In the genomic region with DNA sequence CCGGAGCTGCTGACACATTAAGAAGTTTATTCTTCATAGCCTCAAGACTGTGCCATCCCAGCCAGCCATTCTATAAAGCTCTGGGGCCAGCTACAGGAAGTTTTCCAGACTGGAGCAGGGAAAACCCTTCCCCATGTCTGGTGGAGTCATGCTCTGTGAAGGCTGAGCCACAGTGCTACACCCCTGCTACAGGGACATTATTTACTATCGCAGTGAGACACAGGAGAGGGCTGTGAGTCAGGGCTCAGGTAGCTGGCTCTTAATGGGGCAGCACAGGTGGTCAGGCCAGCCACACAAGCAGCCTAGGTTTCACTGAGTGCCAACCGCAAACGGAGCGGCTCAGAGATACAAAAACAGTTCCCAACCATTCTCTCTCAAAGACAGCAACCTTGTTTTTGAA, we compare ENCODE assay signal across 12 cellular contexts. TPM values are rescaled to one million over a fixed set of nuclear protein-coding genes. Genes with fewer than 3 reads are reported as not detected.
DNase-seq lines count a peak whose midpoint lies in the region; ATAC-seq, FAIRE-seq and TF ChIP-seq lines count a peak whose summit lies in the region.
"Had no signal": no experiment of that assay in that cellular context is flagged by ENCODE, and none has a peak within 500 bp of the region (broad histone marks: within the 10 kb centered on the region; RNA-seq: fewer than 3 reads in every experiment).

No MANE protein-coding gene starts in this region.

- intact Hi-C loops in left lung (cut with DNase I): no loop called here
- intact Hi-C loops in uterus (cut with DNase I; ENCODE audit: low total_unique reads): no loop called here
- intact Hi-C loops in heart right ventricle (cut with DNase I): no loop called here

- ATAC-seq in A549: peak; percentile 95 to 99
- ATAC-seq in left lung: peak; percentile 98
- ATAC-seq in heart right ventricle: no peak

- DNase-seq in A549 (ENCODE audit: low read depth in 1 of 2, low spot score in 1 of 2): peak; percentile 57 to 76
- peak; percentile 82 for DNase-seq in HK-2 (ENCODE audit: unreplicated experiment)
- peak; percentile 79 for DNase-seq in astrocyte of the spinal cord (ENCODE audit: low read depth, low spot score)
- DNase-seq in left lung: peak in 1 of 2 donors; percentile 67
- no peak for DNase-seq in activated naive CD4-positive, alpha-beta T cell (lab: John Stamatoyannopoulos, UW)
- no peak for DNase-seq in uterus
- DNase-seq in activated CD8-positive, alpha-beta memory T cell treated with anti-CD3 and anti-CD28 coated beads for 24 hours: no peak
- no peak for DNase-seq in heart right ventricle
- DNase-seq: activated CD4-positive, CD25-positive, alpha-beta regulatory T cell treated with anti-CD3 and anti-CD28 coated beads, Interleukin-2, amount 50 U/mL, for 72 hours; activated naive CD8-positive, alpha-beta T cell treated with anti-CD3 and anti-CD28 coated beads, Interleukin-2, amount 10 ng/mL, durations not matched to agents 7 days and 5 days; BE2C; small intestine had no signal

- TF ChIP-seq CTCF in A549 (IDR thresholded peaks at IDR 0.05) (no peak), astrocyte of the spinal cord (IDR thresholded peaks at IDR 0.05; ENCODE audit: low read depth, low read length) (no peak), left lung (IDR thresholded peaks at IDR 0.05) (no peak), uterus (IDR thresholded peaks at IDR 0.05) (no peak), heart right ventricle (IDR thresholded peaks at IDR 0.05) (no peak)

- TF ChIP-seq RAD21 in A549 (conservative IDR thresholded peaks at IDR 0.05 in 1 of 2, IDR thresholded peaks at IDR 0.05 in 1 of 2): no peak

- in situ Hi-C loops in astrocyte of the spinal cord (cut with HindIII; ENCODE audit: low sequenced_read_pairs): no loop called here

- POLR2A ChIA-PET in A549 (lab: Yijun Ruan, JAX): interaction anchor here (1.2 to 1.9 kb wide), 2 partner anchors 10 to 12 kb away, joined by 4 to 8 read pairs; a partner anchor contains a TSS

- H3K9me3 ChIP-seq in A549 (no peaks in the 10 kb centered on the region), left lung (no peaks in the 10 kb centered on the region), uterus (no peaks in the 10 kb centered on the region), heart right ventricle (no peaks in the 10 kb centered on the region)
- H3K9me3 ChIP-seq: BE2C had no signal

- CTCF ChIA-PET in A549 (lab: Yijun Ruan, JAX): interaction anchor here (2.2 kb wide), 1 partner anchor 11 kb away, joined by 20 read pairs; no protein-coding TSS in a partner anchor

- H3K4me3 ChIP-seq in A549 (no peak overlapping the region), astrocyte of the spinal cord (ENCODE audit: low read depth, low read length) (no peak overlapping the region), left lung (no peak overlapping the region), uterus (no peak overlapping the region), heart right ventricle (no peak overlapping the region)

- H3K27ac ChIP-seq in A549 (peak overlapping the region; percentile 70 to 81), left lung (peak overlapping the region in 1 of 2 donors; percentile 13), uterus (no peak overlapping the region), heart right ventricle (no peak overlapping the region)

- H3K4me1 ChIP-seq in A549: peaks cover 18% of the 10 kb centered on the region
- H3K4me1 ChIP-seq in left lung: peaks cover 0 to 32% of the 10 kb centered on the region in 2 donors
- H3K4me1 ChIP-seq in uterus: no peaks in the 10 kb centered on the region
- H3K4me1 ChIP-seq in heart right ventricle: peaks cover 0 to 8% (median 0%) of the 10 kb centered on the region in 9 donors
- H3K4me1 ChIP-seq: BE2C had no signal

- H3K36me3 ChIP-seq in left lung (peaks cover 0 to 99% of the 10 kb centered on the region in 2 donors), uterus (no peaks in the 10 kb centered on the region), heart right ventricle (peaks cover 0 to 100% (median 57%) of the 10 kb centered on the region in 9 donors)

- no peaks in the 10 kb centered on the region for H3K27me3 ChIP-seq in left lung
- H3K27me3 ChIP-seq in uterus: no peaks in the 10 kb centered on the region
- H3K27me3 ChIP-seq in heart right ventricle: no peaks in the 10 kb centered on the region
- H3K27me3 ChIP-seq: BE2C had no signal

- peak in 1 of 2 experiments; percentile 28; a peak in 1 of 5 replicates for TF ChIP-seq EP300 in A549 (IDR thresholded peaks at IDR 0.05)

- 27% methylated on average over 4 of the region's 5 CpGs for WGBS in A549 (ENCODE audit: missing lambda C conversion rate)
- WGBS in heart right ventricle, 2 donors: 82% methylated on average over 5 of the region's 5 CpGs

- TF ChIP-seq POLR2A in A549 (IDR thresholded peaks at IDR 0.05; ENCODE audit: low read length) (no peak), uterus (IDR thresholded peaks at IDR 0.05) (no peak)

- peak overlapping the region; percentile 45 for H3K4me2 ChIP-seq in A549

- FAIRE-seq in A549 (lab: Jason Lieb, UNC): no peak
- FAIRE-seq: small intestine had no signal

TF ChIP-seq in A549, 52 proteins besides CTCF, POLR2A, EP300 and RAD21 (continues in another document):
- TF ChIP-seq, protein P1, sequence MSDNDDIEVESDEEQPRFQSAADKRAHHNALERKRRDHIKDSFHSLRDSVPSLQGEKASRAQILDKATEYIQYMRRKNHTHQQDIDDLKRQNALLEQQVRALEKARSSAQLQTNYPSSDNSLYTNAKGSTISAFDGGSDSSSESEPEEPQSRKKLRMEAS (IDR thresholded peaks at IDR 0.05): peak; percentile 23; the same call in 1 of the 2 replicates
- no peak for TF ChIP-seq FOSL2 (IDR thresholded peaks at IDR 0.05)
- TF ChIP-seq FOSL2 (CRISPR knock-in tag; IDR thresholded peaks at IDR 0.05): peak; percentile 73
- no peak for TF ChIP-seq RFX5 (IDR thresholded peaks at IDR 0.05)
- TF ChIP-seq, protein P2, sequence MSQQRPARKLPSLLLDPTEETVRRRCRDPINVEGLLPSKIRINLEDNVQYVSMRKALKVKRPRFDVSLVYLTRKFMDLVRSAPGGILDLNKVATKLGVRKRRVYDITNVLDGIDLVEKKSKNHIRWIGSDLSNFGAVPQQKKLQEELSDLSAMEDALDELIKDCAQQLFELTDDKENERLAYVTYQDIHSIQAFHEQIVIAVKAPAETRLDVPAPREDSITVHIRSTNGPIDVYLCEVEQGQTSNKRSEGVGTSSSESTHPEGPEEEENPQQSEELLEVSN (IDR thresholded peaks at IDR 0.05; ENCODE audit: borderline replicate concordance, low read depth): no peak
- no peak for TF ChIP-seq SMC3 (IDR thresholded peaks at IDR 0.05)
- TF ChIP-seq JUNB (IDR thresholded peaks at IDR 0.05): peak; percentile 42; the same call in 1 of the 2 replicates
- TF ChIP-seq NR3C1 (IDR thresholded peaks at IDR 0.05): no peak
- TF ChIP-seq MAZ (IDR thresholded peaks at IDR 0.05; ENCODE audit: borderline replicate concordance, low read depth, low read length): no peak

RNA-seq across cellular contexts. Expression of a gene that starts 12.1 kb away (rescaled TPM):
- polyA plus RNA-seq in A549 (2011; rRNA removed) (25.7 and 30.2 TPM in 2 replicates), A549 (2017; fragmentation: RNase III; extraction: RNeasy Plus Mini Kit Qiagen cat#74134 plus additional on column Dnase treatment) (10.8 to 12.7 TPM (median 11.8 TPM) in 3 replicates), heart right ventricle (10 to 100 TPM in 1 of 2 donors, 1 to 10 TPM in 1; 4.6 to 14.3 TPM)
- 13.8 and 16.7 TPM in 2 replicates for polyA plus RNA-seq in A549 (2012; cell fraction: cytosol; rRNA removed)
- 35.8 and 38.4 TPM in 2 replicates for polyA plus RNA-seq in A549 (2012; cell fraction: nucleus; rRNA removed)
- 20.1 and 33.3 TPM in 2 replicates for polyA minus RNA-seq in A549 (2011; rRNA and poly(A)+ RNA removed)
- total RNA-seq in left lung (10 to 100 TPM; 25.4 to 30.1 TPM), uterus (10 to 100 TPM; 23.5 to 65.6 (median 43.5) TPM), heart right ventricle (10 to 100 TPM in 3 of 10 donors, 1 to 10 TPM in 7; 6.6 to 12.0 (median 9.0) TPM)

RNA-seq across cellular contexts. Expression of a gene that starts 12.2 kb away (rescaled TPM):
- polyA plus RNA-seq in A549 (2011; rRNA removed) (36.4 and 38.4 TPM in 2 replicates), A549 (2017; fragmentation: RNase III; extraction: RNeasy Plus Mini Kit Qiagen cat#74134 plus additional on column Dnase treatment) (13.1 to 14.2 TPM (median 14.1 TPM) in 3 replicates), heart right ventricle (10 to 100 TPM; 11.9 to 17.8 TPM)
- 12.5 and 13.6 TPM in 2 replicates for polyA plus RNA-seq in A549 (2012; cell fraction: cytosol; rRNA removed)
- polyA plus RNA-seq in A549 (2012; cell fraction: nucleus; rRNA removed): 3.3 and 5.4 TPM in 2 replicates
- polyA minus RNA-seq in A549 (2011; rRNA and poly(A)+ RNA removed): 14.3 and 15.1 TPM in 2 replicates
- total RNA-seq in left lung (10 to 100 TPM; 18.5 to 19.2 TPM), uterus (10 to 100 TPM in 2 of 4 donors, 1 to 10 TPM in 2; 5.3 to 20.1 (median 13.9) TPM), heart right ventricle (10 to 100 TPM; 19.5 to 26.3 (median 21.2) TPM)

RNA-seq across cellular contexts. Expression of a gene that starts 40.8 kb away (rescaled TPM):
- polyA plus RNA-seq in A549 (2011; rRNA removed) (26.8 and 28.8 TPM in 2 replicates), A549 (2017; fragmentation: RNase III; extraction: RNeasy Plus Mini Kit Qiagen cat#74134 plus additional on column Dnase treatment) (18.5 to 21.1 TPM (median 20.7 TPM) in 3 replicates), heart right ventricle (10 to 100 TPM; 22.4 to 25.0 TPM)
- polyA plus RNA-seq in A549 (2012; cell fraction: cytosol; rRNA removed): 16.2 and 19.4 TPM in 2 replicates
- polyA plus RNA-seq in A549 (2012; cell fraction: nucleus; rRNA removed): 37.9 and 40.4 TPM in 2 replicates
- 35.0 and 35.2 TPM in 2 replicates for polyA minus RNA-seq in A549 (2011; rRNA and poly(A)+ RNA removed)
- total RNA-seq in left lung (10 to 100 TPM; 32.1 to 39.2 TPM), uterus (10 to 100 TPM in 3 of 4 donors, 1 to 10 TPM in 1; 6.1 to 32.5 (median 18.1) TPM), heart right ventricle (10 to 100 TPM; 18.8 to 25.5 (median 22.8) TPM)

RNA-seq across cellular contexts. Expression of a gene that starts 42.5 kb away (rescaled TPM):
- polyA plus RNA-seq in A549 (2011; rRNA removed) (1.2 and 1.3 TPM in 2 replicates), A549 (2017; fragmentation: RNase III; extraction: RNeasy Plus Mini Kit Qiagen cat#74134 plus additional on column Dnase treatment) (0.72 to 0.92 TPM (median 0.84 TPM) in 3 replicates), heart right ventricle (under 1 TPM in 1 of 2 donors, not detected in 1; 0.19 TPM)
- polyA plus RNA-seq in A549 (2012; cell fraction: cytosol; rRNA removed): 1.0 and 1.6 TPM in 2 replicates
- polyA plus RNA-seq in A549 (2012; cell fraction: nucleus; rRNA removed): 1.2 TPM in 2 replicates
- 1.5 TPM in 2 replicates for polyA minus RNA-seq in A549 (2011; rRNA and poly(A)+ RNA removed)
- total RNA-seq in left lung (1 to 10 TPM; 1.3 to 2.1 TPM), uterus (1 to 10 TPM in 1 of 4 donors, under 1 TPM in 1, not detected in 2; 0.83 to 1.8 TPM), heart right ventricle (1 to 10 TPM in 1 of 10 donors, under 1 TPM in 7, not detected in 2; 0.07 to 1.8 (median 0.13) TPM)

Comparison
In these comparisons a context has a peak if more than half of its experiments do, and no peak if none do; other contexts are left out.
1. ATAC-seq: peak in A549 (2 of 2) and left lung (single experiment); none in heart right ventricle (0 of 8).
2. DNase-seq: peak in A549 (2 of 2), HK-2 (single experiment) and astrocyte of the spinal cord (single experiment); none in activated naive CD4-positive, alpha-beta T cell (0 of 4), uterus (0 of 2), activated CD8-positive, alpha-beta memory T cell treated with anti-CD3 and anti-CD28 coated beads for 24 hours (single experiment) and heart right ventricle (0 of 2).
3. H3K27ac ChIP-seq: peak in A549 (2 of 2); none in uterus (0 of 2) and heart right ventricle (0 of 10).